In genomic region chr1:51454554-51454953, GRCh38 we compare ENCODE assay signal across 27 cellular contexts.
"Had no signal": no experiment of that assay in that cellular context is flagged by ENCODE, and none has a peak within 500 bp of the region (broad histone marks: within the 10 kb centered on the region; RNA-seq: fewer than 3 reads in every experiment).

No MANE protein-coding gene starts in this region.

- H3K27me3 ChIP-seq: foreskin keratinocyte, gastroesophageal sphincter, heart left ventricle, hepatocyte, pancreas, right lobe of liver, suprapubic skin, transverse colon, upper lobe of right lung, uterus had no signal

- ATAC-seq: esophagus mucosa; foreskin keratinocyte; gastroesophageal sphincter; heart left ventricle; left colon; left ventricle myocardium superior; lower lobe of right lung; natural killer cell; pancreas; right lobe of liver; stimulated activated naive B cell treated with anti-CD40 and anti-IgM and Interleukin-4, amounts not matched to agents 10 μg/mL and 1 μg/mL and 100 μg/mL, for 72 hours; upper lobe of right lung had no signal

- H3K27ac Mint-ChIP-seq: natural killer cell; progenitor cell of endocrine pancreas; stimulated activated naive B cell treated with anti-CD40 and anti-IgM and Interleukin-4, amounts not matched to agents 10 μg/mL and 1 μg/mL and 100 μg/mL, for 72 hours; stimulated activated naive CD8-positive, alpha-beta T cell treated with anti-CD3 and anti-CD28 coated beads, Interleukin-15, Interleukin-2, amounts not matched to agents 100 ng/mL and 50 ng/mL, for 24 hours had no signal

- H3K27ac ChIP-seq: epithelial cell of prostate, foreskin keratinocyte, gastroesophageal sphincter, hepatocyte, lower lobe of right lung, pancreas, right lobe of liver, suprapubic skin, transverse colon, upper lobe of right lung, uterus had no signal

- H3K36me3 Mint-ChIP-seq: natural killer cell had no signal

- H3K4me3 Mint-ChIP-seq: endodermal cell; natural killer cell; stimulated activated naive B cell treated with anti-CD40 and anti-IgM and Interleukin-4, amounts not matched to agents 10 μg/mL and 1 μg/mL and 100 μg/mL, for 72 hours; stimulated activated naive CD8-positive, alpha-beta T cell treated with anti-CD3 and anti-CD28 coated beads, Interleukin-15, Interleukin-2, amounts not matched to agents 100 ng/mL and 50 ng/mL, for 24 hours had no signal

- H3K27me3 Mint-ChIP-seq: progenitor cell of endocrine pancreas; stimulated activated naive B cell treated with anti-CD40 and anti-IgM and Interleukin-4, amounts not matched to agents 10 μg/mL and 1 μg/mL and 100 μg/mL, for 72 hours; stimulated activated naive CD8-positive, alpha-beta T cell treated with anti-CD3 and anti-CD28 coated beads, Interleukin-15, Interleukin-2, amounts not matched to agents 100 ng/mL and 50 ng/mL, for 24 hours had no signal

- DNase-seq: cortex of kidney; effector CD8-positive, alpha-beta T cell; endodermal cell; foreskin keratinocyte; heart left ventricle; kidney glomerular epithelial cell; left colon; left ventricle myocardium superior; lower lobe of right lung; natural killer cell; occipital lobe; pancreas; right lobe of liver; small intestine; stimulated activated CD4-positive, alpha-beta T cell treated with anti-CD3 and anti-CD28 coated beads, Interleukin-15, amount 100 ng/mL, for 24 hours; stimulated activated CD4-positive, alpha-beta T cell treated with anti-CD3 and anti-CD28 coated beads, Interleukin-2, amount 100 ng/mL, for 48 hours; stimulated activated naive B cell treated with anti-CD40 and anti-IgM and Interleukin-4, amounts not matched to agents 10 μg/mL and 1 μg/mL and 100 μg/mL, for 72 hours; transverse colon; upper lobe of right lung; uterus had no signal

- H3K4me3 ChIP-seq: gastroesophageal sphincter, heart left ventricle, hepatocyte, lower lobe of right lung, pancreas, right lobe of liver, suprapubic skin, transverse colon, upper lobe of right lung, uterus had no signal

- H3K4me1 Mint-ChIP-seq: endodermal cell, natural killer cell had no signal

- H3K36me3 ChIP-seq: uterus had no signal

- H3K4me1 ChIP-seq: foreskin keratinocyte, gastroesophageal sphincter, lower lobe of right lung, pancreas, right lobe of liver, transverse colon, upper lobe of right lung, uterus had no signal

- H3K9me3 Mint-ChIP-seq: endodermal cell; natural killer cell; stimulated activated naive B cell treated with anti-CD40 and anti-IgM and Interleukin-4, amounts not matched to agents 10 μg/mL and 1 μg/mL and 100 μg/mL, for 72 hours; stimulated activated naive CD8-positive, alpha-beta T cell treated with anti-CD3 and anti-CD28 coated beads, Interleukin-15, Interleukin-2, amounts not matched to agents 100 ng/mL and 50 ng/mL, for 24 hours had no signal

- H3K9me3 ChIP-seq: gastroesophageal sphincter, heart left ventricle, lower lobe of right lung, pancreas, right lobe of liver, suprapubic skin, transverse colon, upper lobe of right lung, uterus had no signal
